Comparison of ENCODE assay signal across 2 cellular contexts in genomic region chr9:19136129-19136528, GRCh38.
TF ChIP-seq lines count a peak whose summit lies in the region.

No MANE protein-coding gene starts in this region.

TF ChIP-seq in GM23338, 12 proteins besides CTCF, POLR2A, EP300 and RAD21:
- no peak for TF ChIP-seq EZH2phosphoT487 (IDR thresholded peaks at IDR 0.05; ENCODE audit: unreplicated experiment)
- TF ChIP-seq ZNF114 (CRISPR knock-in tag; IDR thresholded peaks at IDR 0.05) = no peak
- no peak for TF ChIP-seq REST (IDR thresholded peaks at IDR 0.05; ENCODE audit: unreplicated experiment)
- no peak for TF ChIP-seq ETS1 (IDR thresholded peaks at IDR 0.05)
- no peak for TF ChIP-seq NANOG (IDR thresholded peaks at IDR 0.05; ENCODE audit: borderline replicate concordance)
- no peak for TF ChIP-seq ZNF331 (CRISPR knock-in tag; IDR thresholded peaks at IDR 0.05; ENCODE audit: low read depth)
- TF ChIP-seq ZNF462 (CRISPR knock-in tag; IDR thresholded peaks at IDR 0.05) = no peak
- TF ChIP-seq JUNB (IDR thresholded peaks at IDR 0.05; ENCODE audit: unreplicated experiment) = no peak
- no peak for TF ChIP-seq POLR2AphosphoS5 (IDR thresholded peaks at IDR 0.05; ENCODE audit: low read depth)
- TF ChIP-seq CREB1 (CRISPR knock-in tag; IDR thresholded peaks at IDR 0.05; ENCODE audit: low read depth) = no peak
- no peak for TF ChIP-seq STAT1 (IDR thresholded peaks at IDR 0.05; ENCODE audit: unreplicated experiment)
- TF ChIP-seq EZH2 (IDR thresholded peaks at IDR 0.05; ENCODE audit: low read depth, unreplicated experiment) = no peak
TF ChIP-seq in GM23338: peak in this region for 0.

TF ChIP-seq in H1, 55 proteins besides CTCF, POLR2A, EP300 and RAD21:
- TF ChIP-seq SP4 (IDR thresholded peaks at IDR 0.05; ENCODE audit: low read length) = no peak
- no peak for TF ChIP-seq TAF7 (optimal IDR thresholded peaks at IDR 0.05; ENCODE audit: borderline replicate concordance, low read depth, low read length)
- no peak for TF ChIP-seq TEAD4 (IDR thresholded peaks at IDR 0.05; ENCODE audit: low read depth, low read length)
- no peak for TF ChIP-seq SRF (IDR thresholded peaks at IDR 0.05; ENCODE audit: low read depth, low read length)
- TF ChIP-seq BCL11A (IDR thresholded peaks at IDR 0.05; ENCODE audit: low read depth in 2 of 2, low read length in 2 of 2) = no peak
- TF ChIP-seq HDAC2 (IDR thresholded peaks at IDR 0.05; ENCODE audit: borderline replicate concordance in 1 of 2, low read depth in 2 of 2, low read length in 2 of 2) = no peak
- no peak for TF ChIP-seq SIRT6 (IDR thresholded peaks at IDR 0.05; ENCODE audit: low read length)
- no peak for TF ChIP-seq CBX5 (IDR thresholded peaks at IDR 0.05; ENCODE audit: low read depth, low read length)
- TF ChIP-seq PHF8 (conservative IDR thresholded peaks at IDR 0.05; ENCODE audit: low read depth, low read length) = no peak
- TF ChIP-seq USF2 (IDR thresholded peaks at IDR 0.05; ENCODE audit: low read length) = no peak
